20 cellular contexts compared by ENCODE assay signal in genomic region chr2:208872591-208872990, GRCh38.
A peak's percentile ranks its signal among the peaks of the same experiment; 100 is the strongest.
DNase-seq lines count a peak whose midpoint lies in the region; ATAC-seq and TF ChIP-seq lines count a peak whose summit lies in the region.
"Had no signal": no experiment of that assay in that cellular context is flagged by ENCODE, and none has a peak within 500 bp of the region (broad histone marks: within the 10 kb centered on the region; RNA-seq: fewer than 3 reads in every experiment).

No MANE protein-coding gene starts in this region.

- H3K4me3 ChIP-seq in MG63 = no peak overlapping the region
- H3K4me3 ChIP-seq: SJCRH30 had no signal

- TF ChIP-seq CTCF in foreskin keratinocyte (conservative IDR thresholded peaks at IDR 0.05) = no peak

- no peaks in the 10 kb centered on the region for H3K36me3 ChIP-seq in MG63
- H3K36me3 ChIP-seq: SJCRH30 had no signal

- H3K9me3 ChIP-seq in MG63 = no peaks in the 10 kb centered on the region

- peak; percentile 1 for DNase-seq in MG63
- peak; percentile 4 to 71 for DNase-seq in foreskin keratinocyte
- DNase-seq in T-helper 9 cell = no peak
- no peak for DNase-seq in midbrain (lab: John Stamatoyannopoulos, UW)
- DNase-seq: activated gamma-delta T cell treated with Interleukin-2 at 50 U/mL for 16 hours; AML-193; anterior cingulate cortex; Calu3; cerebellar nuclear complex; effector CD8-positive, alpha-beta T cell; naive thymus-derived CD8-positive, alpha-beta T cell; NCI-H2227 treated with DMSO at 0.1 percent for 48 hours; SJCRH30; small intestine; stimulated activated CD4-positive, alpha-beta T cell treated with anti-CD3 and anti-CD28 coated beads, Interleukin-4, amount 100 ng/mL, for 4 hours had no signal

- H3K27me3 ChIP-seq in MG63 (no peaks in the 10 kb centered on the region), foreskin keratinocyte (no peaks in the 10 kb centered on the region)
- H3K27me3 ChIP-seq: SJCRH30 had no signal

- no peak overlapping the region for H3K27ac ChIP-seq in foreskin keratinocyte
- H3K27ac ChIP-seq: parathyroid adenoma, SJCRH30 had no signal

- ATAC-seq in GM18520 (IDR thresholded peaks at IDR 0.05; ENCODE audit: unreplicated experiment) (peak; percentile 68), HG02798 (IDR thresholded peaks at IDR 0.05; ENCODE audit: poor library complexity, unreplicated experiment) (peak; percentile 60), foreskin keratinocyte (peak; percentile 68), GM18873 (IDR thresholded peaks at IDR 0.05; ENCODE audit: low FRiP score, unreplicated experiment) (no peak)
- ATAC-seq: activated CD4-positive, CD25-positive, alpha-beta regulatory T cell treated with anti-CD3 and anti-CD28 coated beads, Interleukin-2, amount 50 U/mL, for 24 hours; naive thymus-derived CD8-positive, alpha-beta T cell had no signal

- no peaks in the 10 kb centered on the region for H3K4me1 ChIP-seq in foreskin keratinocyte
- H3K4me1 ChIP-seq: parathyroid adenoma, SJCRH30 had no signal

Comparison
In these comparisons a context has a peak if more than half of its experiments do, and no peak if none do; other contexts are left out.
1. DNase-seq: peak in MG63 (single experiment) and foreskin keratinocyte (2 of 2); none in T-helper 9 cell (single experiment) and midbrain (single experiment).